8 cellular contexts compared by ENCODE assay signal in the genomic region with DNA sequence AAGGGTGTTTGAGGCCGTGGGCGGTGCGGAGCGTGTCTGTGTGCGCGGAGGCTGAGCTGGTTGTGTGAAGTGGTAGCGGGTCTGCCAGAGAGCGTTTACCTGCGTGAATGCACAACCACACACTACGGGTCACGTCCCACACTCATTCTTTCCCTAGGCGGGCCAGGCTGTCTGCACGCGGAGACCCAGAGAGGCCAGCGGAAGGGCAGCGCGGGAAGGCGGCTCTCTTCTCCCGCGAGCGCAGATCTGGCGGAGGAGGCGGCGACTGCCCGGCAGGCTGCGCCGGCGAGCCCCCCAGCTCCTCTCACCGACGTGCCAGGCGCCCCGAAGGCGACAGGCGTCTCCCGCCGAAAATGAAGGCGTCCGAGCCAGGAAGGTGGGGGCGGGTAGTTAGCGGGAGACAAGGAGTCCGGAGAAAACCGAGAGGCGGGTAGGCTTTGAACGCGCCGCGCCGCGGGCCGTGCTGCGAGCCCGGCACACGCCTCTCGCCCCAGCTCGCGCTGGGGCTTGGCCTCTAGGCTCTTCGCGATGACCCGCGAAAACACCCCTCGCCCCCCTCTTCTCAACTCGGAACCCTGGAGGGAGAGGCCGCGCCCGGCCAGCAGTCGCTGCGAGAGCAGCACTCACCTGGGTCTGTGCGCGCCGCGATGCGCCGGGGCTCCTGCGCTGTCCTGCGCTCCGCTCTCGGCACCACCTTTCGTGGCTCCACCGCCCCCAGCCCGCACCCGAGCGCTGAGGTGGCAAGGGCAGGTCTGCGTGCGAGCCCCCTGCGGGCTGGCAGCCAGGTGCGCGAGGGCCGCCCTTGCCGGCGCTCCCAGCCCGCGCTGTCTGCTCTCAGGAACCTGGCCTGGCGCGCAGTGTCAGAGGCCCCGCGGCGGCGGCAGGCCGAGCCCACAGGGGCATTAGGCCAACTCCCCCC. TPM values are rescaled to one million over a fixed set of nuclear protein-coding genes. Genes with fewer than 3 reads are reported as not detected.
A peak's percentile ranks its signal among the peaks of the same experiment; 100 is the strongest.
DNase-seq lines count a peak whose midpoint lies in the region; ATAC-seq and TF ChIP-seq lines count a peak whose summit lies in the region.

No MANE protein-coding gene starts in this region.

- WGBS in stomach, 5 donors: 1 to 5% (median 4%) methylated on average over 59 to 99 of the region's 99 CpGs

- POLR2A ChIA-PET in activated CD4-positive, alpha-beta T cell treated with anti-CD3 and anti-CD28 coated beads for 36 hours (lab: Charles Lee): no interaction called here

- CTCF ChIA-PET in activated CD4-positive, alpha-beta T cell treated with anti-CD3 and anti-CD28 coated beads for 36 hours (lab: Charles Lee): no interaction called here

- peak overlapping the region; percentile 55 for H3K27ac Mint-ChIP-seq in activated CD4-positive, alpha-beta T cell treated with anti-CD3 and anti-CD28 coated beads for 36 hours

- no peaks in the 10 kb centered on the region for H3K9me3 ChIP-seq in adipocyte (ENCODE audit: control insufficient read depth, low read length)
- no peaks in the 10 kb centered on the region for H3K9me3 ChIP-seq in stomach

- H3K36me3 Mint-ChIP-seq in activated CD4-positive, alpha-beta T cell treated with anti-CD3 and anti-CD28 coated beads for 36 hours (ENCODE audit: low read depth): no peaks in the 10 kb centered on the region

- no peak overlapping the region for H3K9ac ChIP-seq in adipocyte (ENCODE audit: low read length)

- TF ChIP-seq POLR2A in stomach (IDR thresholded peaks at IDR 0.05): no peak

- H3K4me3 ChIP-seq in adipocyte (ENCODE audit: low read length) (no peak overlapping the region), stomach (peak overlapping the region; percentile 53 to 73 (median 66))

- intact Hi-C loops in activated CD4-positive, alpha-beta T cell treated with anti-CD3 and anti-CD28 coated beads for 36 hours (cut with DNase I, micrococcal nuclease): loop anchor here (2.0 to 5.0 kb wide), 3 partner anchors 59 to 221 kb away; partner anchors contain the start of gene FOXC2 (in 2 of the 2)
- intact Hi-C loops in left colon (cut with DNase I, micrococcal nuclease): no loop called here
- intact Hi-C loops in stomach (cut with DNase I; ENCODE audit: low total_unique reads): loop anchor here (10.0 kb wide), 1 partner anchor 163 kb away; no protein-coding TSS in a partner anchor

- H3K27me3 ChIP-seq in adipocyte (replicated peaks; ENCODE audit: control insufficient read depth, insufficient read depth, low read length) (peaks cover 68% of the 10 kb centered on the region), stomach (peaks cover 0 to 100% (median 96%) of the 10 kb centered on the region in 3 donors)

- H3K36me3 ChIP-seq in adipocyte (ENCODE audit: control insufficient read depth, insufficient read depth, low read length, severe bottlenecking) (no peaks in the 10 kb centered on the region), stomach (peaks cover 0 to 21% (median 0%) of the 10 kb centered on the region in 4 donors)

- ATAC-seq in activated CD4-positive, alpha-beta T cell treated with anti-CD3 and anti-CD28 coated beads for 36 hours: no peak
- ATAC-seq in left colon: peak; percentile 25

- peaks cover 58% of the 10 kb centered on the region for H3K27me3 Mint-ChIP-seq in activated CD4-positive, alpha-beta T cell treated with anti-CD3 and anti-CD28 coated beads for 36 hours

- H3K9me3 Mint-ChIP-seq in activated CD4-positive, alpha-beta T cell treated with anti-CD3 and anti-CD28 coated beads for 36 hours (ENCODE audit: low read depth): no peaks in the 10 kb centered on the region

- peak overlapping the region; percentile 86 to 99 (median 91) for H3K27ac ChIP-seq in stomach

- H3K4me1 Mint-ChIP-seq in activated CD4-positive, alpha-beta T cell treated with anti-CD3 and anti-CD28 coated beads for 36 hours: peaks cover 29% of the 10 kb centered on the region

- DNase-seq in activated CD4-positive, alpha-beta T cell treated with anti-CD3 and anti-CD28 coated beads for 36 hours: no peak
- no peak for DNase-seq in activated CD4-positive, alpha-beta T cell treated with anti-CD3 and anti-CD28 coated beads, Interleukin-2, amount 50 U/mL, for 4 hours
- DNase-seq in adipocyte (ENCODE audit: low read depth) (peak; percentile 49), left colon (no peak), stomach (no peak), NCI-H1417 (lab: John Stamatoyannopoulos, UW) (no peak), midbrain (lab: John Stamatoyannopoulos, UW) (no peak), NCI-H446 (lab: John Stamatoyannopoulos, UW) (no peak)

- H3K4me1 ChIP-seq in adipocyte (ENCODE audit: control insufficient read depth, insufficient read depth, low read length): peaks cover 9% of the 10 kb centered on the region
- H3K4me1 ChIP-seq in stomach: peaks cover 24 to 64% (median 45%) of the 10 kb centered on the region in 4 donors

- H3K4me3 Mint-ChIP-seq in activated CD4-positive, alpha-beta T cell treated with anti-CD3 and anti-CD28 coated beads for 36 hours: peak overlapping the region; percentile 46

- TF ChIP-seq EP300 in stomach (IDR thresholded peaks at IDR 0.05): no peak

- TF ChIP-seq CTCF in stomach (IDR thresholded peaks at IDR 0.05): no peak

RNA-seq across cellular contexts. Expression of gene FOXF1, which starts 2.0 kb away (rescaled TPM):
- not detected for total RNA-seq in activated CD4-positive, alpha-beta T cell treated with anti-CD3 and anti-CD28 coated beads for 36 hours
- 10 to 100 TPM in 1 of 2 donors, 1 to 10 TPM in 1; 4.9 to 13.7 TPM for total RNA-seq in left colon
- 10 to 100 TPM; 18.4 to 37.9 (median 26.9) TPM for total RNA-seq in stomach
- polyA plus RNA-seq in stomach: 10 to 100 TPM; 15.7 to 18.2 (median 17.7) TPM

RNA-seq across cellular contexts. Expression of gene MTHFSD, which starts 46.7 kb away (rescaled TPM):
- 10 to 100 TPM; 21.2 to 22.1 TPM for total RNA-seq in activated CD4-positive, alpha-beta T cell treated with anti-CD3 and anti-CD28 coated beads for 36 hours
- 10 to 100 TPM; 18.6 to 23.3 TPM for total RNA-seq in left colon
- total RNA-seq in stomach: 10 to 100 TPM in 2 of 5 donors, 1 to 10 TPM in 3; 3.5 to 23.1 (median 8.0) TPM
- polyA plus RNA-seq in stomach: 10 to 100 TPM in 1 of 3 donors, 1 to 10 TPM in 2; 4.8 to 13.0 (median 7.0) TPM

RNA-seq across cellular contexts. Expression of gene FOXC2, which starts 58.3 kb away (rescaled TPM):
- total RNA-seq in activated CD4-positive, alpha-beta T cell treated with anti-CD3 and anti-CD28 coated beads for 36 hours: not detected
- total RNA-seq in left colon (under 1 TPM; 0.34 TPM), stomach (under 1 TPM in 1 of 5 donors, not detected in 4; 0.18 TPM)
- polyA plus RNA-seq in stomach: under 1 TPM in 2 of 3 donors, not detected in 1; 0.08 to 0.12 TPM

Comparison
In these comparisons a context has a peak if more than half of its experiments do, and no peak if none do; other contexts are left out.
1. RNA of gene FOXF1, which starts 2.0 kb away (total RNA-seq): 18.4 to 37.9 TPM in stomach and 4.9 to 13.7 TPM in left colon; not detected in activated CD4-positive, alpha-beta T cell treated with anti-CD3 and anti-CD28 coated beads for 36 hours; every median in the first group is over 4 times any median in the second.
2. intact Hi-C loops: an anchor here in activated CD4-positive, alpha-beta T cell treated with anti-CD3 and anti-CD28 coated beads for 36 hours (2.0 to 5.0 kb wide) and stomach (10.0 kb wide); none called in left colon.